ENCODE assay signal across 11 cellular contexts in the genomic region with DNA sequence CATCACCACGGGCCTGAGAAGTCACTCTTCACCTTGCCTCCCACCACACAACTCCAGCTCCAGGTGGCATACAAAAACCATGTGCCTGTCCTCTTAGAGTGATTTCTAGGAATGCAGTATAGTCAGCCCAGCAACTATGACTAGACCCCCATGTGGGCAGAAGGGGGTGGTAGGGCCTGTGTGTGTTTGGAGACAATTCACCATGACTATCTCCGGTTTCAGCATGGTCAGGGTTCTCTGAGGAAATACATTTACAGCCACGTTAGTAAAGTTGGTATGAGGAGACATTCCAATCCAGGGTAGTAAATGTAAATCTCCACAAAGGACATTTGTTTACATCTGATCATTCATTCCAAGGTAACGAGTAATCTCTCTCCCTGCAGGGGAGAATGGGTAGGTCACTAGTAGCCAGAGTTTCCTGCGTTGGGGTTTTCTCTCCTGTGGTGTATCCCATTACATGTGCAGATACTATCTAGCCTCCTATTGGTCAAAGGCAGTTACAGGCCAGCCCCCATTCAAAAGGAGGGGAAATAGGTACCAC. TPM values are rescaled to one million over a fixed set of nuclear protein-coding genes. Genes with fewer than 3 reads are reported as not detected.
DNase-seq lines count a peak whose midpoint lies in the region; ATAC-seq, FAIRE-seq and TF ChIP-seq lines count a peak whose summit lies in the region.
"Had no signal": no experiment of that assay in that cellular context is flagged by ENCODE, and none has a peak within 500 bp of the region (broad histone marks: within the 10 kb centered on the region; RNA-seq: fewer than 3 reads in every experiment).

No MANE protein-coding gene starts in this region.

- H3K79me2 ChIP-seq in K562 (ENCODE audit: control insufficient read depth, insufficient read depth, low read length), result peaks cover 6% of the 10 kb centered on the region

- no peak for FAIRE-seq in K562 (lab: Jason Lieb, UNC)

- H2AFZ ChIP-seq in K562 (ENCODE audit: low read depth, low read length), result no peak overlapping the region

- peaks cover 6% of the 10 kb centered on the region for H3K36me3 Mint-ChIP-seq in CD4-positive, alpha-beta T cell (ENCODE audit: low read depth)

- TF ChIP-seq EP300 in K562 (IDR thresholded peaks at IDR 0.05; ENCODE audit: low read length), result no peak

- POLR2A ChIA-PET in CD4-positive, alpha-beta T cell (lab: Charles Lee), result no interaction called here
- POLR2A ChIA-PET in K562 (lab: Yijun Ruan, JAX), result no interaction called here

- H3K27me3 ChIP-seq in CD4-positive, alpha-beta T cell (ENCODE audit: control insufficient read depth, insufficient read depth, low read length), result no peaks in the 10 kb centered on the region
- H3K27me3 ChIP-seq in HUES64 (ENCODE audit: insufficient read depth, low read length) (no peaks in the 10 kb centered on the region), K562 (ENCODE audit: control insufficient read depth in 2 of 2, insufficient read depth in 2 of 2, low read length in 2 of 2) (no peaks in the 10 kb centered on the region), kidney epithelial cell (ENCODE audit: control insufficient read depth, insufficient read depth, low read length) (no peaks in the 10 kb centered on the region)
- H3K27me3 ChIP-seq: left lung had no signal

- in situ Hi-C loops in K562 (cut with MboI), result no loop called here

- no peaks in the 10 kb centered on the region for H3K9me1 ChIP-seq in K562 (ENCODE audit: control insufficient read depth, insufficient read depth, low read length)

- peaks cover 34% of the 10 kb centered on the region for H3K4me1 Mint-ChIP-seq in CD4-positive, alpha-beta T cell (ENCODE audit: low read depth)

- H3K27ac ChIP-seq in CD4-positive, alpha-beta T cell (ENCODE audit: low read depth, low read length), result no peak overlapping the region
- H3K27ac ChIP-seq in HUES64 (ENCODE audit: low read depth, low read length) (peak overlapping the region; percentile 81), K562 (ENCODE audit: extremely low read depth, low read depth, low read length) (no peak overlapping the region)
- H3K27ac ChIP-seq: left lung had no signal

- TF ChIP-seq CTCF in CD4-positive, alpha-beta T cell (IDR thresholded peaks at IDR 0.05), result no peak
- TF ChIP-seq CTCF in K562 (IDR thresholded peaks at IDR 0.05 in 2 of 3, conservative IDR thresholded peaks at IDR 0.05 in 1 of 3; ENCODE audit: insufficient read depth in 2 of 3, low read depth in 1 of 3, low read length in 3 of 3) (no peak), kidney epithelial cell (IDR thresholded peaks at IDR 0.05; ENCODE audit: insufficient read depth, low read length, poor library complexity, severe bottlenecking) (no peak)

- no TSS peak for BruUV-seq in K562 (replicated peaks; lab: Mats Ljungman, UMichigan)

- no peaks in the 10 kb centered on the region for H3K9me3 Mint-ChIP-seq in CD4-positive, alpha-beta T cell

- H3K36me3 ChIP-seq in HUES64 (ENCODE audit: insufficient read depth, low read length) (no peaks in the 10 kb centered on the region), K562 (ENCODE audit: control insufficient read depth, insufficient read depth, low read length) (no peaks in the 10 kb centered on the region), kidney epithelial cell (ENCODE audit: control insufficient read depth, insufficient read depth, low read length) (no peaks in the 10 kb centered on the region)
- H3K36me3 ChIP-seq: left lung had no signal

- intact Hi-C loops in CD4-positive, alpha-beta T cell (cut with DNase I, micrococcal nuclease), result no loop called here
- intact Hi-C loops in K562 (cut with micrococcal nuclease), result loop anchor here (10.0 kb wide), 2 partner anchors 244 to 734 kb away; no protein-coding TSS in a partner anchor

- no peak for ATAC-seq in CD4-positive, alpha-beta T cell (ENCODE audit: poor library complexity)
- ATAC-seq in K562 (no peak), GM21390 (IDR thresholded peaks at IDR 0.05; ENCODE audit: unreplicated experiment) (no peak)
- ATAC-seq: left lung had no signal

- H3K9ac ChIP-seq in HUES64 (ENCODE audit: low read depth, low read length), result peak overlapping the region; percentile 47; the same call in 1 of the 2 replicates
- H3K9ac ChIP-seq in K562 (ENCODE audit: insufficient read depth in 1 of 2, low read depth in 2 of 2, low read length in 2 of 2), result no peak overlapping the region

- no peak for TF ChIP-seq RAD21 in K562 (CRISPR knock-in tag; conservative IDR thresholded peaks at IDR 0.05 in 1 of 2, IDR thresholded peaks at IDR 0.05 in 1 of 2)

- no peak overlapping the region for H3K4me2 ChIP-seq in K562 (ENCODE audit: insufficient read depth, low read length)

- no peak overlapping the region for H3K4me3 ChIP-seq in HUES64 (ENCODE audit: low read length)
- no peak overlapping the region for H3K4me3 ChIP-seq in K562
- no peak overlapping the region for H3K4me3 ChIP-seq in kidney epithelial cell (ENCODE audit: low read depth, low read length)
- H3K4me3 ChIP-seq: left lung had no signal

- H3K27me3 Mint-ChIP-seq in CD4-positive, alpha-beta T cell, result no peaks in the 10 kb centered on the region

- H3K9me3 ChIP-seq in CD4-positive, alpha-beta T cell (ENCODE audit: control insufficient read depth, low read length), result no peaks in the 10 kb centered on the region
- H3K9me3 ChIP-seq in HUES64 (ENCODE audit: insufficient read depth, low read depth, low read length) (no peaks in the 10 kb centered on the region), K562 (replicated peaks; ENCODE audit: control insufficient read depth, insufficient read depth, low read depth, low read length) (no peaks in the 10 kb centered on the region; the same call in 1 of the 2 replicates)
- H3K9me3 ChIP-seq: left lung had no signal

- no peak for DNase-seq in CD4-positive, alpha-beta T cell
- peak in 1 of 4 experiments; percentile 16 for DNase-seq in K562 (ENCODE audit: extremely low read depth in 1 of 4, low spot score in 3 of 4)
- DNase-seq in kidney epithelial cell (ENCODE audit: low read depth), result peak; percentile 83
- no peak for DNase-seq in cerebellar nuclear complex (lab: John Stamatoyannopoulos, UW)
- DNase-seq in putamen (ENCODE audit: low spot score), result no peak
- DNase-seq in DMS53 (lab: John Stamatoyannopoulos, UW), result no peak
- DNase-seq: central memory CD4-positive, alpha-beta T cell; left lung; NCI-H446 treated with DMSO at 0.1 percent for 48 hours had no signal

- peaks cover 16% of the 10 kb centered on the region; the same call in 1 of the 2 replicates for H3K4me1 ChIP-seq in HUES64 (ENCODE audit: insufficient read depth, low read length)
- peaks cover 2 to 3% of the 10 kb centered on the region in 2 experiments; a peak in 4 of 5 replicates for H3K4me1 ChIP-seq in K562 (replicated peaks in 1 of 2; ENCODE audit: control insufficient read depth in 2 of 2, insufficient read depth in 2 of 2, low read length in 2 of 2)

- H4K20me1 ChIP-seq in K562 (replicated peaks; ENCODE audit: control insufficient read depth, insufficient read depth, low read length), result no peaks in the 10 kb centered on the region

- CTCF ChIA-PET in CD4-positive, alpha-beta T cell (lab: Charles Lee), result no interaction called here
- CTCF ChIA-PET in K562 (lab: Yijun Ruan, JAX; ENCODE audit: low intra/inter-chr PET ratio), result no interaction called here

- no peak for TF ChIP-seq POLR2A in K562 (conservative IDR thresholded peaks at IDR 0.05)

- H3K4me3 Mint-ChIP-seq in CD4-positive, alpha-beta T cell, result no peak overlapping the region

- 50% methylated on average over 3 of the region's 5 CpGs for WGBS in HUES64
- 28% methylated on average over 5 of the region's 5 CpGs for WGBS in K562 (ENCODE audit: insufficient coverage, low coverage, missing lambda C conversion rate)

- peak overlapping the region; percentile 70 for H3K27ac Mint-ChIP-seq in CD4-positive, alpha-beta T cell

TF ChIP-seq in K562, 482 proteins besides CTCF, POLR2A, EP300 and RAD21:
- TF ChIP-seq, protein P1, sequence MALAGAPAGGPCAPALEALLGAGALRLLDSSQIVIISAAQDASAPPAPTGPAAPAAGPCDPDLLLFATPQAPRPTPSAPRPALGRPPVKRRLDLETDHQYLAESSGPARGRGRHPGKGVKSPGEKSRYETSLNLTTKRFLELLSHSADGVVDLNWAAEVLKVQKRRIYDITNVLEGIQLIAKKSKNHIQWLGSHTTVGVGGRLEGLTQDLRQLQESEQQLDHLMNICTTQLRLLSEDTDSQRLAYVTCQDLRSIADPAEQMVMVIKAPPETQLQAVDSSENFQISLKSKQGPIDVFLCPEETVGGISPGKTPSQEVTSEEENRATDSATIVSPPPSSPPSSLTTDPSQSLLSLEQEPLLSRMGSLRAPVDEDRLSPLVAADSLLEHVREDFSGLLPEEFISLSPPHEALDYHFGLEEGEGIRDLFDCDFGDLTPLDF (CRISPR knock-in tag; IDR thresholded peaks at IDR 0.05), result no peak
- TF ChIP-seq, protein P2, sequence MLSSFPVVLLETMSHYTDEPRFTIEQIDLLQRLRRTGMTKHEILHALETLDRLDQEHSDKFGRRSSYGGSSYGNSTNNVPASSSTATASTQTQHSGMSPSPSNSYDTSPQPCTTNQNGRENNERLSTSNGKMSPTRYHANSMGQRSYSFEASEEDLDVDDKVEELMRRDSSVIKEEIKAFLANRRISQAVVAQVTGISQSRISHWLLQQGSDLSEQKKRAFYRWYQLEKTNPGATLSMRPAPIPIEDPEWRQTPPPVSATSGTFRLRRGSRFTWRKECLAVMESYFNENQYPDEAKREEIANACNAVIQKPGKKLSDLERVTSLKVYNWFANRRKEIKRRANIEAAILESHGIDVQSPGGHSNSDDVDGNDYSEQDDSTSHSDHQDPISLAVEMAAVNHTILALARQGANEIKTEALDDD (IDR thresholded peaks at IDR 0.05), result peak; percentile 31; the same call in 1 of the 2 replicates
TF ChIP-seq in K562: peak in this region for 1.

RNA-seq across cellular contexts. Expression of a gene that starts 4.2 kb away (rescaled TPM):
- 10 to 100 TPM; 33.6 to 34.4 TPM for total RNA-seq in CD4-positive, alpha-beta T cell
- 12.6 TPM for polyA plus RNA-seq in HUES64 (2013, experiment 1 of 2)
- 13.1 TPM for polyA plus RNA-seq in HUES64 (2013, experiment 2 of 2)
- total RNA-seq in K562 (2011; cell fraction: chromatin; rRNA removed; ENCODE audit: low replicate concordance), result 33.7 and 89.5 TPM in 2 replicates
- 12.2 and 16.1 TPM in 2 replicates for total RNA-seq in K562 (2011; cell fraction: nucleolus; rRNA removed)
- total RNA-seq in K562 (2011; cell fraction: nucleoplasm; rRNA removed), result 27.9 and 35.1 TPM in 2 replicates
- total RNA-seq in K562 (2014; rRNA removed) (14.1 and 16.7 TPM in 2 replicates), K562 (2014; rRNA removed; fragmentation: Illumina TruSeq; extraction: Trizol) (18.1 and 25.2 TPM in 2 replicates), K562 (2015; rRNA removed; fragmentation: Illumina TruSeq; extraction: Trizol) (22.5 and 25.7 TPM in 2 replicates), K562 (2021) (24.2 and 24.9 TPM in 2 replicates), kidney epithelial cell (21.6 and 23.8 TPM in 2 replicates)
- polyA plus RNA-seq in K562 (2011; rRNA removed) (19.5 and 35.4 TPM in 2 replicates), K562 (2014; fragmentation: Illumina TruSeq; extraction: Trizol) (22.6 and 25.8 TPM in 2 replicates), K562 (2014; fragmentation: Nextera tagmentation; extraction: Ambion mirVana) (1 to 10 TPM in 1 of 2 experiments, under 1 TPM in 1; 0.96 to 1.0 TPM), K562 (2014; rRNA removed) (22.4 and 22.7 TPM in 2 replicates)
- 16.8 and 22.8 TPM in 2 replicates for polyA plus RNA-seq in K562 (2011; cell fraction: cytosol; rRNA removed)
- 37.4 and 57.2 TPM in 2 replicates for polyA plus RNA-seq in K562 (2011; cell fraction: nucleus; rRNA removed)
- 16.1 and 17.9 TPM in 2 replicates for polyA plus RNA-seq in K562 (2012)
- polyA minus RNA-seq in K562 (2011; rRNA and poly(A)+ RNA removed), result 38.0 and 48.5 TPM in 2 replicates
- polyA minus RNA-seq in K562 (2011; cell fraction: cytosol; rRNA and poly(A)+ RNA removed), result 14.4 and 18.8 TPM in 2 replicates
- 15.1 and 17.4 TPM in 2 replicates for polyA minus RNA-seq in K562 (2011; cell fraction: nucleus; rRNA and poly(A)+ RNA removed)
